ENCODE assay signal across 19 cellular contexts in the genomic region with DNA sequence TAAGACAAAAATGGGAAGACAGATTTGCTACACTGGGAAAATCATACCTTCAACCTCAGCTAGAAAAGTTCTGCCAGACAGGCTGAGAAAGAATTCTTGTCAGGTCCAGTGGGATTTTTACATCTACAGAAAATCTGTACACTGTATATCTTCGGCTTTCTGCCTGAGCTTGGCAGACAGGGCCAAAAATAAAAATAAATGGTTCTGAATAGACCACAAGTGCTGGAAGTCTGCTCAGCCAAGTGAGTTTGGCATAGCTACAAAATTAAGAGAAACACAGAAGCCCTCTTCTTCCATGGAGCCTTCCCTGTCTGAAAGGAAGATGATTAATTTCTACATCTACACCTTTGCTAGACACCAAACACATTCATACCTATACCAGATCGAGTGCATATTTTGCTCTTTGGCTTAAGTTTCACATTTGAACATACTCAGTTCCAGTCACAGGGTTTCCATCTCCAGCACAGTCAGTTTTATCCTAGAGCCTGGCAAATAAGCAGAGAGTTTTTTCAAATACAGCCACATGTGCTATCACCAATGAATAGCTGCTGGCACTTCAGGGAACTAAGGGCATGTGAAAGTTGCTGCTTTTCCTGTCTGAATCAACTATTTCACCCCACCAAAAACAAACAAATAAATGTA.
"Had no signal": no experiment of that assay in that cellular context is flagged by ENCODE, and none has a peak within 500 bp of the region (broad histone marks: within the 10 kb centered on the region; RNA-seq: fewer than 3 reads in every experiment).

No MANE protein-coding gene starts in this region.

- H3K4me1 ChIP-seq: colonic mucosa, esophagus squamous epithelium had no signal

- H3K4me3 ChIP-seq: colonic mucosa, esophagus squamous epithelium, mucosa of descending colon, skin epidermis had no signal

- DNase-seq: activated CD4-positive, alpha-beta T cell treated with anti-CD3 and anti-CD28 coated beads, Interleukin-2, amount 10 ng/mL, durations not matched to agents 7 days and 5 days; activated CD4-positive, CD25-positive, alpha-beta regulatory T cell; activated CD8-positive, alpha-beta memory T cell treated with anti-CD3 and anti-CD28 coated beads, Interleukin-2, amount 50 U/mL, for 48 hours; activated naive CD4-positive, alpha-beta T cell treated with anti-CD3 and anti-CD28 coated beads for 36 hours; caudate nucleus; colonic mucosa; esophagus squamous epithelium; mucosa of descending colon; naive thymus-derived CD8-positive, alpha-beta T cell; posterior cingulate gyrus; stimulated activated CD4-positive, alpha-beta T cell treated with anti-CD3 and anti-CD28 coated beads, Interleukin-15, amount 100 ng/mL, for 24 hours; stimulated activated CD4-positive, alpha-beta T cell treated with anti-CD3 and anti-CD28 coated beads, Interleukin-4, amount 100 ng/mL, for 1 hour; stimulated activated naive B cell treated with anti-CD40 and anti-IgM and Interleukin-4, amounts not matched to agents 10 μg/mL and 1 μg/mL and 100 μg/mL, for 72 hours; trophoblast cell had no signal

- H3K27ac ChIP-seq: colonic mucosa, esophagus squamous epithelium had no signal

- H3K9me3 ChIP-seq: colonic mucosa, esophagus squamous epithelium, mucosa of descending colon had no signal

- H3K27ac Mint-ChIP-seq: activated CD4-positive, alpha-beta T cell treated with anti-CD3 and anti-CD28 coated beads, Interleukin-2, amount 10 ng/mL, durations not matched to agents 7 days and 5 days; activated naive CD4-positive, alpha-beta T cell treated with anti-CD3 and anti-CD28 coated beads for 36 hours; activated T-helper 1 cell treated with anti-CD3 and anti-CD28 coated beads, Interleukin-12 subunit alpha, Interleukin-12 subunit beta, Interleukin-2, Interleukin-4 antibody, amounts not matched to agents 30 ng/mL and 10 ng/mL and 1 ng/mL, durations not matched to agents 14 hours and 24 hours and 36 hours; memory B cell; naive thymus-derived CD8-positive, alpha-beta T cell; stimulated activated naive B cell treated with anti-CD40 and anti-IgM and Interleukin-4, amounts not matched to agents 10 μg/mL and 1 μg/mL and 100 μg/mL, for 72 hours; T-helper 2 cell treated with Interferon-gamma antibody and Interleukin-4, amounts not matched to agents 5 μg/mL and 100 μg/mL, for 36 hours had no signal

- H3K36me3 Mint-ChIP-seq: memory B cell; stimulated activated naive B cell treated with anti-CD40 and anti-IgM and Interleukin-4, amounts not matched to agents 10 μg/mL and 1 μg/mL and 100 μg/mL, for 72 hours had no signal

- ATAC-seq: left lobe of liver; mucosa of descending colon; naive thymus-derived CD8-positive, alpha-beta T cell; stimulated activated naive B cell treated with anti-CD40 and anti-IgM and Interleukin-4, amounts not matched to agents 10 μg/mL and 1 μg/mL and 100 μg/mL, for 72 hours had no signal

- H3K27me3 ChIP-seq: colonic mucosa, esophagus squamous epithelium had no signal

- H3K9me3 Mint-ChIP-seq: activated CD4-positive, alpha-beta T cell treated with anti-CD3 and anti-CD28 coated beads, Interleukin-2, amount 10 ng/mL, durations not matched to agents 7 days and 5 days; activated naive CD4-positive, alpha-beta T cell treated with anti-CD3 and anti-CD28 coated beads for 36 hours; activated T-helper 1 cell treated with anti-CD3 and anti-CD28 coated beads, Interleukin-12 subunit alpha, Interleukin-12 subunit beta, Interleukin-2, Interleukin-4 antibody, amounts not matched to agents 30 ng/mL and 10 ng/mL and 1 ng/mL, durations not matched to agents 14 hours and 24 hours and 36 hours; memory B cell; naive thymus-derived CD8-positive, alpha-beta T cell; stimulated activated naive B cell treated with anti-CD40 and anti-IgM and Interleukin-4, amounts not matched to agents 10 μg/mL and 1 μg/mL and 100 μg/mL, for 72 hours; T-helper 2 cell treated with Interferon-gamma antibody and Interleukin-4, amounts not matched to agents 5 μg/mL and 100 μg/mL, for 36 hours had no signal

- H3K36me3 ChIP-seq: colonic mucosa, esophagus squamous epithelium had no signal
